In genomic region chr13:26247608-26248007, GRCh38 we compare ENCODE assay signal across 19 cellular contexts.
"Had no signal": no experiment of that assay in that cellular context is flagged by ENCODE, and none has a peak within 500 bp of the region (broad histone marks: within the 10 kb centered on the region; RNA-seq: fewer than 3 reads in every experiment).

No MANE protein-coding gene starts in this region.

- ATAC-seq: activated naive CD4-positive, alpha-beta T cell treated with anti-CD3 and anti-CD28 coated beads, Interleukin-2, amount 50 U/mL, for 72 hours; activated T-cell treated with anti-CD3 and anti-CD28 coated beads, Interleukin-2, amount 50 U/mL, for 72 hours; gastrocnemius medialis; naive thymus-derived CD8-positive, alpha-beta T cell; stimulated activated memory B cell treated with anti-CD40 and anti-IgM and Interleukin-4, amounts not matched to agents 10 μg/mL and 1 μg/mL and 100 μg/mL, for 72 hours; T-cell had no signal

- H3K27ac ChIP-seq: dorsolateral prefrontal cortex, sigmoid colon, spleen, testis, VCaP had no signal

- H3K36me3 ChIP-seq: gastrocnemius medialis, sigmoid colon, spleen had no signal

- DNase-seq: activated CD4-positive, CD25-positive, alpha-beta regulatory T cell treated with anti-CD3 and anti-CD28 coated beads, Interleukin-2, amount 50 U/mL, for 72 hours; activated CD8-positive, alpha-beta memory T cell treated with anti-CD3 and anti-CD28 coated beads for 24 hours; activated CD8-positive, alpha-beta memory T cell treated with anti-CD3 and anti-CD28 coated beads, Interleukin-2, amount 50 U/mL, for 48 hours; activated gamma-delta T cell treated with Interleukin-2 at 50 U/mL for 16 hours; activated T-cell treated with anti-CD3 and anti-CD28 coated beads, Interleukin-2, amount 50 U/mL, for 72 hours; amniotic stem cell; dorsolateral prefrontal cortex; gastrocnemius medialis; head of caudate nucleus; immature natural killer cell; naive thymus-derived CD8-positive, alpha-beta T cell; sigmoid colon; spleen; stimulated activated CD4-positive, alpha-beta T cell treated with anti-CD3 and anti-CD28 coated beads, Interleukin-4, amount 100 ng/mL, for 4 hours; T-cell; testis had no signal

- H3K27me3 ChIP-seq: dorsolateral prefrontal cortex, gastrocnemius medialis, sigmoid colon, testis had no signal

- H3K9me3 ChIP-seq: gastrocnemius medialis, sigmoid colon, testis had no signal

- H3K4me1 ChIP-seq: sigmoid colon, spleen, testis had no signal

- H3K4me3 ChIP-seq: dorsolateral prefrontal cortex, gastrocnemius medialis, sigmoid colon, spleen, testis had no signal
